ENCODE assay signal across 11 cellular contexts in genomic region chr9:14346301-14346721, GRCh38. TPM values are rescaled to one million over a fixed set of nuclear protein-coding genes. Genes with fewer than 3 reads are reported as not detected.
DNase-seq lines count a peak whose midpoint lies in the region; ATAC-seq and TF ChIP-seq lines count a peak whose summit lies in the region.
"Had no signal": no experiment of that assay in that cellular context is flagged by ENCODE, and none has a peak within 500 bp of the region (broad histone marks: within the 10 kb centered on the region; RNA-seq: fewer than 3 reads in every experiment).

No MANE protein-coding gene starts in this region.

- H3K36me3 ChIP-seq in NT2/D1 (ENCODE audit: insufficient read depth, insufficient read length, low read length) (no peaks in the 10 kb centered on the region), esophagus squamous epithelium (no peaks in the 10 kb centered on the region), mesendoderm (ENCODE audit: control insufficient read depth, insufficient read depth, low read length) (no peaks in the 10 kb centered on the region), subcutaneous abdominal adipose tissue (ENCODE audit: control insufficient read depth in 5 of 5, insufficient read depth in 5 of 5, low read length in 5 of 5) (no peaks in the 10 kb centered on the region)
- H3K36me3 ChIP-seq: HAP-1 had no signal

- H3K4me1 ChIP-seq in NT2/D1 (ENCODE audit: insufficient read depth, insufficient read length) (peaks cover 10% of the 10 kb centered on the region), esophagus squamous epithelium (peaks cover 7 to 90% (median 25%) of the 10 kb centered on the region in 3 donors), mesendoderm (ENCODE audit: control insufficient read depth, low read depth, low read length) (peaks cover 5% of the 10 kb centered on the region), subcutaneous abdominal adipose tissue (ENCODE audit: control insufficient read depth in 5 of 5, insufficient read depth in 5 of 5, low read length in 5 of 5) (peaks cover 4 to 80% (median 70%) of the 10 kb centered on the region in 5 donors)
- H3K4me1 ChIP-seq: HAP-1 had no signal

- H2BK120ac ChIP-seq in mesendoderm (ENCODE audit: low read depth, low read length), result no peak overlapping the region

- no peak overlapping the region for H2BK15ac ChIP-seq in mesendoderm (replicated peaks; ENCODE audit: low read depth)

- H3K27ac ChIP-seq in esophagus squamous epithelium (peak overlapping the region; percentile 61 to 90 (median 88)), mesendoderm (ENCODE audit: low read depth, low read length) (no peak overlapping the region), subcutaneous abdominal adipose tissue (ENCODE audit: low read depth, low read length) (peak overlapping the region; percentile 96), RWPE1 (no peak overlapping the region)

- TF ChIP-seq POLR2A in esophagus squamous epithelium (IDR thresholded peaks at IDR 0.05), result no peak

- peak overlapping the region; percentile 45 for H3K18ac ChIP-seq in mesendoderm (ENCODE audit: low read length)

- no peak for DNase-seq in NT2/D1 (ENCODE audit: low read depth, low spot score)
- no peak for DNase-seq in esophagus squamous epithelium (lab: John Stamatoyannopoulos, UW)
- peak; percentile 84 for DNase-seq in mesendoderm
- no peak for DNase-seq in RWPE1 (ENCODE audit: low spot score)
- no peak for DNase-seq in iPS-NIHi11 (ENCODE audit: low spot score)
- DNase-seq: activated CD4-positive, alpha-beta T cell treated with anti-CD3 and anti-CD28 coated beads for 36 hours; SHP77 had no signal

- POLR2A ChIA-PET in RWPE1 (lab: Yijun Ruan, JAX; ENCODE audit: low non-redundant PET), result no interaction called here

- intact Hi-C loops in esophagus squamous epithelium (cut with DNase I), result no loop called here

- H3K4me3 ChIP-seq in NT2/D1 (ENCODE audit: insufficient read length, low read depth) (peak overlapping the region; percentile 63), esophagus squamous epithelium (peak overlapping the region in 3 of 4 donors; percentile 56 to 64 (median 58)), mesendoderm (ENCODE audit: low read length) (peak overlapping the region; percentile 1), subcutaneous abdominal adipose tissue (ENCODE audit: low read depth in 1 of 5, low read length in 5 of 5) (peak overlapping the region; percentile 73 to 83 (median 81))
- H3K4me3 ChIP-seq: HAP-1 had no signal

- H3K4me2 ChIP-seq in mesendoderm (ENCODE audit: low read length), result peak overlapping the region; percentile 41

- no peaks in the 10 kb centered on the region for H3K79me1 ChIP-seq in mesendoderm (ENCODE audit: low read length)

- H3K23ac ChIP-seq in mesendoderm (ENCODE audit: low read length), result no peak overlapping the region

- WGBS in esophagus squamous epithelium, 2 donors, result 39 to 77% methylated on average over 17 to 21 of the region's 28 CpGs
- WGBS in mesendoderm (ENCODE audit: extremely low coverage, insufficient coverage, low lambda C conversion rate), result no CpG with 5 or more reads among the region's 28 CpGs

- no peak overlapping the region for H2BK5ac ChIP-seq in mesendoderm (ENCODE audit: low read length)

- H3K4ac ChIP-seq in mesendoderm (ENCODE audit: low read depth, low read length), result no peak overlapping the region

- no peak overlapping the region for H4K5ac ChIP-seq in mesendoderm (ENCODE audit: low read length)

- H3K56ac ChIP-seq in mesendoderm (ENCODE audit: low read length), result peak overlapping the region; percentile 93

- H3K27me3 ChIP-seq in NT2/D1 (ENCODE audit: insufficient read depth, insufficient read length) (peaks cover 100% of the 10 kb centered on the region), esophagus squamous epithelium (peaks cover 0 to 100% (median 2%) of the 10 kb centered on the region in 4 donors), mesendoderm (ENCODE audit: insufficient read depth, low read length, poor library complexity) (peaks cover 27% of the 10 kb centered on the region), subcutaneous abdominal adipose tissue (ENCODE audit: control insufficient read depth in 5 of 5, insufficient read depth in 4 of 5, low read length in 5 of 5) (peaks cover 0 to 2% (median 0%) of the 10 kb centered on the region in 5 donors)

- H3K9ac ChIP-seq in NT2/D1 (ENCODE audit: insufficient read length, low read depth), result peak overlapping the region; percentile 64
- H3K9ac ChIP-seq in mesendoderm (ENCODE audit: low read length), result peak overlapping the region; percentile 77
- peak overlapping the region in 3 of 5 donors; percentile 43 to 82 (median 82) for H3K9ac ChIP-seq in subcutaneous abdominal adipose tissue (ENCODE audit: low read length in 5 of 5)

- ATAC-seq in HG02884 (IDR thresholded peaks at IDR 0.05; ENCODE audit: unreplicated experiment), result no peak
- ATAC-seq in HG03378 (IDR thresholded peaks at IDR 0.05; ENCODE audit: unreplicated experiment), result no peak
- ATAC-seq: activated CD4-positive, alpha-beta T cell treated with anti-CD3 and anti-CD28 coated beads for 36 hours had no signal

- H3K79me2 ChIP-seq in mesendoderm (ENCODE audit: control insufficient read depth, insufficient read depth, low read length), result no peaks in the 10 kb centered on the region

- no peak overlapping the region for H2AK5ac ChIP-seq in mesendoderm (ENCODE audit: low read length)

- H3K9me3 ChIP-seq in NT2/D1 (ENCODE audit: insufficient read depth, low read length) (no peaks in the 10 kb centered on the region), esophagus squamous epithelium (no peaks in the 10 kb centered on the region), subcutaneous abdominal adipose tissue (ENCODE audit: control insufficient read depth in 5 of 5, low read length in 5 of 5) (no peaks in the 10 kb centered on the region)
- H3K9me3 ChIP-seq: HAP-1 had no signal

- TF ChIP-seq CTCF in esophagus squamous epithelium (IDR thresholded peaks at IDR 0.05) (no peak), RWPE1 (conservative IDR thresholded peaks at IDR 0.05; ENCODE audit: low read depth) (no peak)

- no peak overlapping the region for H4K8ac ChIP-seq in mesendoderm (ENCODE audit: low read depth, low read length)

- CTCF ChIA-PET in RWPE1 (lab: Yijun Ruan, JAX), result no interaction called here

RNA-seq across cellular contexts. Expression of gene NFIB, which starts 32.4 kb away (rescaled TPM):
- total RNA-seq in esophagus squamous epithelium, result 10 to 100 TPM; 16.8 to 38.1 (median 23.0) TPM
- 1.8 TPM for polyA plus RNA-seq in mesendoderm (2013, experiment 1 of 2)
- polyA plus RNA-seq in mesendoderm (2013, experiment 2 of 2), result 1.5 TPM
- total RNA-seq: activated CD4-positive, alpha-beta T cell treated with anti-CD3 and anti-CD28 coated beads for 36 hours had no signal

Comparison
In these comparisons a context has a peak if more than half of its experiments do, and no peak if none do; other contexts are left out.
1. H3K4me3 ChIP-seq: peak in every context shown above with its lines; median percentile 81 in subcutaneous abdominal adipose tissue; 63 in NT2/D1; 58 in esophagus squamous epithelium; 1 in mesendoderm.
2. H3K27ac ChIP-seq: peak in esophagus squamous epithelium (4 of 4) and subcutaneous abdominal adipose tissue (single experiment); none in mesendoderm (single experiment) and RWPE1 (single experiment).
3. Peak in every context shown above with its lines, with median percentiles within 50 percentile points of each other: H3K9ac ChIP-seq.